ENCODE assay signal across 9 cellular contexts in the genomic region with DNA sequence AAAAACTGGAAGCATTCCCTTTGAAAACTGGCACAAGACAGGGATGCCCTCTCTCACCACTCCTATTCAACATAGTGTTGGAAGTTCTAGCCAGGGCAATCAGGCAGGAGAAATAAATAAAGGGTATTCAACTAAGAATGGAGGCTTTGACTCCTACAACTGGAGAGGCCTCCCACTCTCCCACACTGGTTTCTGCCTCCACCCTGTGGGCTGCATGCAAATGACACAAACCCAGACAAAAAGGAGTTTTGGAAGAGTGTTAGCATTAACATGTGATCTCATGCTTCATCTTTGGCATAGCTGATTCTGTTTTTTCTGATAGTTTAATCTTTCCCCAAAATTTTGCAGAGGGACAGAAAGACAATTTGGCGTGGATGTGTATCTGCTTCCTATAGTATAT.
DNase-seq lines count a peak whose midpoint lies in the region; ATAC-seq, FAIRE-seq and TF ChIP-seq lines count a peak whose summit lies in the region.
"Had no signal": no experiment of that assay in that cellular context is flagged by ENCODE, and none has a peak within 500 bp of the region (broad histone marks: within the 10 kb centered on the region; RNA-seq: fewer than 3 reads in every experiment).

No MANE protein-coding gene starts in this region.

- FAIRE-seq in HTR-8/SVneo (lab: Jason Lieb, UNC): no peak

- H3K27ac ChIP-seq in DND-41 (ENCODE audit: low read length): no peak overlapping the region
- H3K27ac ChIP-seq: neutrophil had no signal

- H3K9ac ChIP-seq in DND-41 (ENCODE audit: low read depth, low read length): no peak overlapping the region

- no peaks in the 10 kb centered on the region for H3K4me1 ChIP-seq in DND-41 (ENCODE audit: insufficient read depth, low read length)

- H3K27me3 ChIP-seq in DND-41 (ENCODE audit: insufficient read depth, low read length, poor library complexity): no peaks in the 10 kb centered on the region
- H3K27me3 ChIP-seq: neutrophil had no signal

- DNase-seq in DND-41 (no peak), HTR-8/SVneo (ENCODE audit: insufficient read length, low spot score) (peak; percentile 43), astrocyte of the hippocampus (ENCODE audit: low read depth, low spot score) (peak; percentile 73), medulla oblongata (ENCODE audit: extremely low spot score) (peak; percentile 52), activated gamma-delta T cell treated with Interleukin-2 at 50 U/mL for 16 hours (no peak), lower leg skin (ENCODE audit: low spot score in 2 of 2) (no peak)

- H3K4me3 ChIP-seq in DND-41 (ENCODE audit: low read depth in 1 of 2, low read length in 2 of 2) (no peak overlapping the region), lower leg skin (ENCODE audit: low read depth, poor library complexity, severe bottlenecking) (no peak overlapping the region)

- intact Hi-C loops in lower leg skin (cut with DNase I; ENCODE audit: low total_unique reads): loop anchor here (10.0 kb wide), 1 partner anchor 522 kb away; no protein-coding TSS in a partner anchor

- H3K36me3 ChIP-seq in DND-41 (ENCODE audit: insufficient read depth, low read length): no peaks in the 10 kb centered on the region
- H3K36me3 ChIP-seq: neutrophil had no signal

- no peaks in the 10 kb centered on the region for H3K79me2 ChIP-seq in DND-41 (ENCODE audit: insufficient read depth, low read length)

- ATAC-seq in DND-41 (ENCODE audit: insufficient read depth, low read depth) (no peak), HG03097 (IDR thresholded peaks at IDR 0.05; ENCODE audit: low FRiP score, unreplicated experiment) (no peak), HG03159 (IDR thresholded peaks at IDR 0.05; ENCODE audit: unreplicated experiment) (no peak)

- H2AFZ ChIP-seq in DND-41 (ENCODE audit: low read depth, low read length): no peak overlapping the region

- TF ChIP-seq POLR2A in lower leg skin (IDR thresholded peaks at IDR 0.05): no peak

- peak; percentile 30 for TF ChIP-seq CTCF in DND-41 (IDR thresholded peaks at IDR 0.05; ENCODE audit: borderline replicate concordance, extremely low read depth, low read length, poor library complexity, severe bottlenecking)
- TF ChIP-seq CTCF in lower leg skin (IDR thresholded peaks at IDR 0.05): no peak

- WGBS in lower leg skin, 2 donors: 59 to 76% methylated on average over 1 of the region's 1 CpG

- H3K4me2 ChIP-seq in DND-41 (ENCODE audit: insufficient read depth, low read length): no peak overlapping the region

- H3K9me3 ChIP-seq in DND-41 (ENCODE audit: insufficient read depth, low read length, severe bottlenecking): no peaks in the 10 kb centered on the region
- H3K9me3 ChIP-seq: neutrophil had no signal

- no peaks in the 10 kb centered on the region for H4K20me1 ChIP-seq in DND-41 (ENCODE audit: insufficient read depth, low read length)

Comparison
In these comparisons a context has a peak if more than half of its experiments do, and no peak if none do; other contexts are left out.
1. DNase-seq: peak in HTR-8/SVneo (single experiment), astrocyte of the hippocampus (single experiment) and medulla oblongata (single experiment); none in DND-41 (single experiment), activated gamma-delta T cell treated with Interleukin-2 at 50 U/mL for 16 hours (single experiment) and lower leg skin (0 of 2).